19 cellular contexts compared by ENCODE assay signal in the genomic region with DNA sequence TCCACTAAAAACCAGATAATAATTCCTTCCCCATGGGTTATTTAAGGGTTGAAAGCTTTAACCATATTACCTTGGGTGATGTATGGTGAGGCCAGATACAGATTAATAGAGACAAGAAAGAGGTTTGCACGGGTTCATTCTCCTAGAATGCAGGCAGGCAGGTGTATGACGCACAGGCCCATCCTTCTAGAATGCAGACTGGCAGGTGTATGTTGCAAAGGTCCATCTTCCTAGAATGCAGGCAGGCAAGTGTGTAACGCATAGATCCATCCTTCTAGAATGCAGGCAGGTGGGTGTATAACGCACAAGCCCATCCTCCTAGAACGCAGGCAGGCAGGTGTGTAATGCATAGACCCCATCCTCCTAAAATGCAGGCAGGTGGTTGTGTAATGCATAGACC. TPM values are rescaled to one million over a fixed set of nuclear protein-coding genes. Genes with fewer than 3 reads are reported as not detected.
A peak's percentile ranks its signal among the peaks of the same experiment; 100 is the strongest.
DNase-seq lines count a peak whose midpoint lies in the region; ATAC-seq, FAIRE-seq and TF ChIP-seq lines count a peak whose summit lies in the region.
"Had no signal": no experiment of that assay in that cellular context is flagged by ENCODE, and none has a peak within 500 bp of the region (broad histone marks: within the 10 kb centered on the region; RNA-seq: fewer than 3 reads in every experiment).

No MANE protein-coding gene starts in this region.

- intact Hi-C loops in left ventricle myocardium inferior (cut with micrococcal nuclease), result no loop called here
- intact Hi-C loops in cardiac septum (cut with DNase I), result no loop called here

- CTCF ChIA-PET in activated CD4-positive, alpha-beta T cell treated with anti-CD3 and anti-CD28 coated beads, Interleukin-2, amount 10 ng/mL, durations not matched to agents 7 days and 5 days (lab: Charles Lee), result interaction anchor here (1.2 kb wide), 1 partner anchor 12 kb away, joined by 4 read pairs; no protein-coding TSS in a partner anchor
- CTCF ChIA-PET in T-cell (lab: Charles Lee), result no interaction called here

- no peaks in the 10 kb centered on the region for H3K9me3 ChIP-seq in left ventricle myocardium inferior (replicated peaks)

- peak overlapping the region; percentile 99 for H3K4me3 Mint-ChIP-seq in activated CD4-positive, alpha-beta T cell treated with anti-CD3 and anti-CD28 coated beads, Interleukin-2, amount 10 ng/mL, durations not matched to agents 7 days and 5 days
- H3K4me3 Mint-ChIP-seq in T-cell (peak overlapping the region in 2 of 3 donors; percentile 22 to 91), nephron (no peak overlapping the region)
- H3K4me3 Mint-ChIP-seq: H9 had no signal

- no peak for TF ChIP-seq CTCF in left ventricle myocardium inferior (IDR thresholded peaks at IDR 0.05; ENCODE audit: borderline replicate concordance)
- no peak for TF ChIP-seq CTCF in nephron (IDR thresholded peaks at IDR 0.05; ENCODE audit: unreplicated experiment in 3 of 3)

- H3K9me3 Mint-ChIP-seq in activated CD4-positive, alpha-beta T cell treated with anti-CD3 and anti-CD28 coated beads, Interleukin-2, amount 10 ng/mL, durations not matched to agents 7 days and 5 days, result no peaks in the 10 kb centered on the region
- H3K9me3 Mint-ChIP-seq in T-cell, result no peaks in the 10 kb centered on the region
- peaks cover 14% of the 10 kb centered on the region for H3K9me3 Mint-ChIP-seq in nephron

- FAIRE-seq in GM19239 (lab: Jason Lieb, UNC), result no peak
- FAIRE-seq: K562 had no signal

- no peak for ATAC-seq in T-cell (replicated peaks in 1 of 4)
- ATAC-seq in GM21390 (IDR thresholded peaks at IDR 0.05; ENCODE audit: unreplicated experiment), result no peak
- ATAC-seq: K562 had no signal

- peaks cover 64% of the 10 kb centered on the region for H3K4me1 Mint-ChIP-seq in activated CD4-positive, alpha-beta T cell treated with anti-CD3 and anti-CD28 coated beads, Interleukin-2, amount 10 ng/mL, durations not matched to agents 7 days and 5 days
- H3K4me1 Mint-ChIP-seq in T-cell (peaks cover 54 to 63% (median 57%) of the 10 kb centered on the region in 3 donors), nephron (peaks cover 26% of the 10 kb centered on the region)
- H3K4me1 Mint-ChIP-seq: H9 had no signal

- no peaks in the 10 kb centered on the region for H3K27me3 ChIP-seq in left ventricle myocardium inferior (ENCODE audit: low read depth)

- H3K27ac Mint-ChIP-seq in activated CD4-positive, alpha-beta T cell treated with anti-CD3 and anti-CD28 coated beads, Interleukin-2, amount 10 ng/mL, durations not matched to agents 7 days and 5 days, result peak overlapping the region; percentile 72
- H3K27ac Mint-ChIP-seq in T-cell (peak overlapping the region; percentile 80 to 84), nephron (peak overlapping the region; percentile 18 to 77 (median 66))
- H3K27ac Mint-ChIP-seq: H9 had no signal

- peaks cover 58% of the 10 kb centered on the region for H3K4me1 ChIP-seq in left ventricle myocardium inferior

- peak overlapping the region; percentile 81 for H3K27ac ChIP-seq in left ventricle myocardium inferior (replicated peaks)
- H3K27ac ChIP-seq: C4-2B, PC-9 had no signal

- POLR2A ChIA-PET in activated CD4-positive, alpha-beta T cell treated with anti-CD3 and anti-CD28 coated beads, Interleukin-2, amount 10 ng/mL, durations not matched to agents 7 days and 5 days (lab: Charles Lee), result interaction anchor here (1.1 kb wide), 1 partner anchor 27 kb away, joined by 4 read pairs; no protein-coding TSS in a partner anchor
- POLR2A ChIA-PET in T-cell (lab: Charles Lee), result interaction anchor here in 1 of 2 donors (0.6 kb wide), 1 partner anchor 41 kb away, joined by 3 read pairs; no protein-coding TSS in a partner anchor

- DNase-seq in activated CD4-positive, alpha-beta T cell treated with anti-CD3 and anti-CD28 coated beads, Interleukin-2, amount 10 ng/mL, durations not matched to agents 7 days and 5 days, result no peak
- DNase-seq in activated CD4-positive, alpha-beta T cell treated with anti-CD3 and anti-CD28 coated beads for 1 hour, result no peak
- no peak for DNase-seq in left ventricle myocardium inferior
- DNase-seq in cardiac septum (ENCODE audit: low spot score), result no peak
- DNase-seq in T-cell, result no peak
- no peak for DNase-seq in GM19239 (ENCODE audit: insufficient read length, low spot score)
- DNase-seq: ACHN, DMS79 treated with DMSO at 0.1 percent for 48 hours, H9, MV-4-11, NCI-H187, NCI-H2107, NCI-H524 treated with DMSO at 0.1 percent for 48 hours, PC-9 had no signal

- no peaks in the 10 kb centered on the region for H3K36me3 ChIP-seq in left ventricle myocardium inferior

- H3K4me3 ChIP-seq in left ventricle myocardium inferior, result no peak overlapping the region
- H3K4me3 ChIP-seq: K562, PC-9 had no signal

- H3K27me3 Mint-ChIP-seq in activated CD4-positive, alpha-beta T cell treated with anti-CD3 and anti-CD28 coated beads, Interleukin-2, amount 10 ng/mL, durations not matched to agents 7 days and 5 days, result no peaks in the 10 kb centered on the region
- H3K27me3 Mint-ChIP-seq in T-cell, result no peaks in the 10 kb centered on the region
- H3K27me3 Mint-ChIP-seq in nephron (ENCODE audit: low read depth), result peaks cover 6% of the 10 kb centered on the region

- peaks cover 79% of the 10 kb centered on the region for H3K36me3 Mint-ChIP-seq in activated CD4-positive, alpha-beta T cell treated with anti-CD3 and anti-CD28 coated beads, Interleukin-2, amount 10 ng/mL, durations not matched to agents 7 days and 5 days (ENCODE audit: low read depth)
- H3K36me3 Mint-ChIP-seq in T-cell (peaks cover 34% of the 10 kb centered on the region), nephron (ENCODE audit: low read depth) (no peaks in the 10 kb centered on the region)

RNA-seq across cellular contexts. Expression of a gene that starts 3.9 kb away (rescaled TPM):
- total RNA-seq in activated CD4-positive, alpha-beta T cell treated with anti-CD3 and anti-CD28 coated beads, Interleukin-2, amount 10 ng/mL, durations not matched to agents 7 days and 5 days, result 100 to 1,000 TPM; 100 to 101 TPM
- 2.4 TPM for total RNA-seq in left ventricle myocardium inferior
- 4.6 TPM for total RNA-seq in cardiac septum
- total RNA-seq in T-cell, result 10 to 100 TPM in 1 of 5 donors, 1 to 10 TPM in 4; 3.2 to 10.7 (median 7.2) TPM
- total RNA-seq: G401, H9, PC-9 had no signal

RNA-seq across cellular contexts. Expression of a gene that starts 15.8 kb away (rescaled TPM):
- total RNA-seq in activated CD4-positive, alpha-beta T cell treated with anti-CD3 and anti-CD28 coated beads, Interleukin-2, amount 10 ng/mL, durations not matched to agents 7 days and 5 days, result 10 to 100 TPM; 94.3 to 96.0 TPM
- total RNA-seq in left ventricle myocardium inferior (3.2 TPM), cardiac septum (5.5 TPM), T-cell (10 to 100 TPM in 1 of 5 donors, 1 to 10 TPM in 4; 6.5 to 15.2 (median 9.1) TPM)
- total RNA-seq: G401, PC-9 had no signal

RNA-seq across cellular contexts. Expression of a gene that starts 35.7 kb away (rescaled TPM):
- total RNA-seq in activated CD4-positive, alpha-beta T cell treated with anti-CD3 and anti-CD28 coated beads, Interleukin-2, amount 10 ng/mL, durations not matched to agents 7 days and 5 days, result 100 to 1,000 TPM in 1 of 2 experiments, 10 to 100 TPM in 1; 89.6 to 101 TPM
- 17.9 TPM for total RNA-seq in left ventricle myocardium inferior
- 11.7 TPM for total RNA-seq in cardiac septum
- 10 to 100 TPM; 46.3 to 93.1 (median 79.9) TPM for total RNA-seq in T-cell

Comparison
In these comparisons a context has a peak if more than half of its experiments do, and no peak if none do; other contexts are left out.
1. H3K4me3 Mint-ChIP-seq: peak in activated CD4-positive, alpha-beta T cell treated with anti-CD3 and anti-CD28 coated beads, Interleukin-2, amount 10 ng/mL, durations not matched to agents 7 days and 5 days (single experiment) and T-cell (2 of 3); none in nephron (0 of 3).
2. RNA of a gene that starts 3.9 kb away (total RNA-seq): 100 to 101 TPM in activated CD4-positive, alpha-beta T cell treated with anti-CD3 and anti-CD28 coated beads, Interleukin-2, amount 10 ng/mL, durations not matched to agents 7 days and 5 days; 3.2 to 10.7 TPM in T-cell, 4.6 TPM in cardiac septum (single experiment) and 2.4 TPM in left ventricle myocardium inferior (single experiment); every median in the first group is over 4 times any median in the second.
3. RNA of a gene that starts 15.8 kb away (total RNA-seq): 94.3 to 96.0 TPM in activated CD4-positive, alpha-beta T cell treated with anti-CD3 and anti-CD28 coated beads, Interleukin-2, amount 10 ng/mL, durations not matched to agents 7 days and 5 days; 6.5 to 15.2 TPM in T-cell, 5.5 TPM in cardiac septum (single experiment) and 3.2 TPM in left ventricle myocardium inferior (single experiment); every median in the first group is over 4 times any median in the second.
4. Peak in every context shown above with its lines, with median percentiles within 50 percentile points of each other: H3K27ac Mint-ChIP-seq.